In genomic region chr6:24723270-24723669, GRCh38 we compare ENCODE assay signal across 16 cellular contexts. TPM values are rescaled to one million over a fixed set of nuclear protein-coding genes. Genes with fewer than 3 reads are reported as not detected.
DNase-seq lines count a peak whose midpoint lies in the region; ATAC-seq and TF ChIP-seq lines count a peak whose summit lies in the region.
"Had no signal": no experiment of that assay in that cellular context is flagged by ENCODE, and none has a peak within 500 bp of the region (broad histone marks: within the 10 kb centered on the region; RNA-seq: fewer than 3 reads in every experiment).

No MANE protein-coding gene starts in this region.

- TF ChIP-seq POLR2A in gastroesophageal sphincter (IDR thresholded peaks at IDR 0.05) = no peak

- no peak for ATAC-seq in CD4-positive, CD25-positive, alpha-beta regulatory T cell (ENCODE audit: low read depth in 2 of 2)
- no peak for ATAC-seq in CD8-positive, alpha-beta T cell
- no peak for ATAC-seq in T-cell (replicated peaks in 1 of 4)
- no peak for ATAC-seq in natural killer cell treated with Interleukin-12 subunit alpha and Interleukin-12 subunit beta and Interleukin-15 and Interleukin-18, amount 100 ng/mL, for 72 hours
- ATAC-seq in gastroesophageal sphincter = no peak
- ATAC-seq in heart right ventricle = no peak

- peak overlapping the region in 1 of 4 donors; percentile 26 for H3K4me3 Mint-ChIP-seq in CD4-positive, CD25-positive, alpha-beta regulatory T cell
- no peak overlapping the region for H3K4me3 Mint-ChIP-seq in CD8-positive, alpha-beta T cell
- H3K4me3 Mint-ChIP-seq in T-cell = no peak overlapping the region
- H3K4me3 Mint-ChIP-seq in natural killer cell treated with Interleukin-12 subunit alpha and Interleukin-12 subunit beta and Interleukin-15 and Interleukin-18, amount 100 ng/mL, for 72 hours = peak overlapping the region; percentile 42

- no peak for DNase-seq in CD4-positive, CD25-positive, alpha-beta regulatory T cell
- DNase-seq in CD8-positive, alpha-beta T cell = no peak
- DNase-seq in T-cell (no peak), heart right ventricle (no peak), HUDEP-2 (lab: John Stamatoyannopoulos, UW; ENCODE audit: unreplicated experiment in 76 of 76) (no peak)
- DNase-seq in natural killer cell treated with Interleukin-12 subunit alpha and Interleukin-12 subunit beta and Interleukin-15 and Interleukin-18, amount 100 ng/mL, for 72 hours (ENCODE audit: low spot score) = no peak
- DNase-seq: DND-41, GDM1, KG1, NCI-H1092, NCI-H1694 treated with DMSO at 0.1 percent for 48 hours, NCI-H345, NCI-H526 treated with DMSO at 0.1 percent for 48 hours, SIG-M5 had no signal

- H3K27ac Mint-ChIP-seq in CD4-positive, CD25-positive, alpha-beta regulatory T cell = peak overlapping the region in 2 of 3 donors; percentile 65 to 79
- H3K27ac Mint-ChIP-seq in CD8-positive, alpha-beta T cell = peak overlapping the region; percentile 1
- peak overlapping the region; percentile 76 to 98 for H3K27ac Mint-ChIP-seq in T-cell
- H3K27ac Mint-ChIP-seq in natural killer cell treated with Interleukin-12 subunit alpha and Interleukin-12 subunit beta and Interleukin-15 and Interleukin-18, amount 100 ng/mL, for 72 hours = no peak overlapping the region

- peaks cover 11% of the 10 kb centered on the region for H3K27me3 ChIP-seq in CD4-positive, CD25-positive, alpha-beta regulatory T cell (ENCODE audit: control insufficient read depth, insufficient read depth, low read length)
- no peaks in the 10 kb centered on the region for H3K27me3 ChIP-seq in CD8-positive, alpha-beta T cell (ENCODE audit: insufficient read depth, low read length)
- H3K27me3 ChIP-seq in gastroesophageal sphincter (no peaks in the 10 kb centered on the region), heart right ventricle (peaks cover 0 to 6% (median 0%) of the 10 kb centered on the region in 7 donors)
- H3K27me3 ChIP-seq: BLaER1 treated with 17β-estradiol and CSF1 and Interleukin-3, amounts not matched to agents 10 nM and 100 nM had no signal

- intact Hi-C loops in CD8-positive, alpha-beta T cell (cut with DNase I, micrococcal nuclease) = loop anchor here in 1 of 2 experiments (5.0 to 10.0 kb wide), 2 partner anchors 212 to 414 kb away; partner anchors contain the start of gene RIPOR2
- intact Hi-C loops in heart right ventricle (cut with DNase I) = loop anchor here in 4 of 10 donors (5.0 to 10.0 kb wide), 4 partner anchors 49 to 1302 kb away; partner anchors contain the start of gene GMNN (in 3 of the 4)

- TF ChIP-seq EP300 in gastroesophageal sphincter (IDR thresholded peaks at IDR 0.05) = no peak

- H3K9me3 Mint-ChIP-seq in CD4-positive, CD25-positive, alpha-beta regulatory T cell = peaks cover 0 to 2% (median 0%) of the 10 kb centered on the region in 7 donors
- no peaks in the 10 kb centered on the region for H3K9me3 Mint-ChIP-seq in CD8-positive, alpha-beta T cell
- H3K9me3 Mint-ChIP-seq in T-cell = peaks cover 0 to under 1% (median 0%) of the 10 kb centered on the region in 3 donors
- H3K9me3 Mint-ChIP-seq in natural killer cell treated with Interleukin-12 subunit alpha and Interleukin-12 subunit beta and Interleukin-15 and Interleukin-18, amount 100 ng/mL, for 72 hours = no peaks in the 10 kb centered on the region

- H3K4me3 ChIP-seq in CD4-positive, CD25-positive, alpha-beta regulatory T cell (ENCODE audit: low read depth, low read length) = no peak overlapping the region
- H3K4me3 ChIP-seq in CD8-positive, alpha-beta T cell (ENCODE audit: low read depth, low read length) = no peak overlapping the region
- H3K4me3 ChIP-seq in gastroesophageal sphincter (no peak overlapping the region), heart right ventricle (no peak overlapping the region)
- H3K4me3 ChIP-seq: BLaER1 treated with 17β-estradiol and CSF1 and Interleukin-3, amounts not matched to agents 10 nM and 100 nM had no signal

- POLR2A ChIA-PET in CD8-positive, alpha-beta T cell (lab: Charles Lee) = no interaction called here
- POLR2A ChIA-PET in T-cell (lab: Charles Lee) = no interaction called here

- peaks cover 27% of the 10 kb centered on the region for H3K27me3 Mint-ChIP-seq in CD4-positive, CD25-positive, alpha-beta regulatory T cell
- H3K27me3 Mint-ChIP-seq in CD8-positive, alpha-beta T cell (ENCODE audit: low read depth) = peaks cover 5% of the 10 kb centered on the region
- H3K27me3 Mint-ChIP-seq in T-cell = peaks cover under 1 to 9% of the 10 kb centered on the region in 2 donors
- H3K27me3 Mint-ChIP-seq in natural killer cell treated with Interleukin-12 subunit alpha and Interleukin-12 subunit beta and Interleukin-15 and Interleukin-18, amount 100 ng/mL, for 72 hours = peaks cover 4 to 8% of the 10 kb centered on the region in 2 donors

- no peak overlapping the region for H3K27ac ChIP-seq in CD4-positive, CD25-positive, alpha-beta regulatory T cell (ENCODE audit: insufficient read depth, low read length, poor library complexity, severe bottlenecking)
- no peak overlapping the region for H3K27ac ChIP-seq in CD8-positive, alpha-beta T cell (ENCODE audit: low read depth, low read length)
- no peak overlapping the region for H3K27ac ChIP-seq in gastroesophageal sphincter
- H3K27ac ChIP-seq in heart right ventricle = no peak overlapping the region
- H3K27ac ChIP-seq: BLaER1 treated with 17β-estradiol and CSF1 and Interleukin-3, amounts not matched to agents 10 nM and 100 nM had no signal

- H3K4me1 ChIP-seq in CD4-positive, CD25-positive, alpha-beta regulatory T cell (ENCODE audit: control insufficient read depth, insufficient read depth, low read length, poor library complexity, severe bottlenecking) = peaks cover 22% of the 10 kb centered on the region
- peaks cover 13% of the 10 kb centered on the region for H3K4me1 ChIP-seq in CD8-positive, alpha-beta T cell (ENCODE audit: insufficient read depth, low read length)
- H3K4me1 ChIP-seq in gastroesophageal sphincter (peaks cover 0 to 17% (median 4%) of the 10 kb centered on the region in 3 donors), heart right ventricle (peaks cover 0 to 20% (median 10%) of the 10 kb centered on the region in 9 donors)

- TF ChIP-seq CTCF in CD8-positive, alpha-beta T cell (IDR thresholded peaks at IDR 0.05) = no peak
- TF ChIP-seq CTCF in gastroesophageal sphincter (IDR thresholded peaks at IDR 0.05) = no peak
- no peak for TF ChIP-seq CTCF in heart right ventricle (IDR thresholded peaks at IDR 0.05)

- CTCF ChIA-PET in CD8-positive, alpha-beta T cell (lab: Charles Lee) = no interaction called here
- CTCF ChIA-PET in T-cell (lab: Charles Lee) = no interaction called here

- no peaks in the 10 kb centered on the region for H3K36me3 ChIP-seq in CD4-positive, CD25-positive, alpha-beta regulatory T cell (ENCODE audit: control insufficient read depth, insufficient read depth, low read length)
- H3K36me3 ChIP-seq in CD8-positive, alpha-beta T cell (ENCODE audit: insufficient read depth, low read length) = no peaks in the 10 kb centered on the region
- H3K36me3 ChIP-seq in gastroesophageal sphincter (no peaks in the 10 kb centered on the region), heart right ventricle (peaks cover 0 to 6% (median 0%) of the 10 kb centered on the region in 9 donors)

- H3K36me3 Mint-ChIP-seq in CD4-positive, CD25-positive, alpha-beta regulatory T cell = peaks cover 7% of the 10 kb centered on the region
- H3K36me3 Mint-ChIP-seq in CD8-positive, alpha-beta T cell = peaks cover 21% of the 10 kb centered on the region
- H3K36me3 Mint-ChIP-seq in T-cell = peaks cover 8% of the 10 kb centered on the region
- H3K36me3 Mint-ChIP-seq in natural killer cell treated with Interleukin-12 subunit alpha and Interleukin-12 subunit beta and Interleukin-15 and Interleukin-18, amount 100 ng/mL, for 72 hours = peaks cover 19% of the 10 kb centered on the region

- no peaks in the 10 kb centered on the region for H3K9me3 ChIP-seq in CD4-positive, CD25-positive, alpha-beta regulatory T cell (ENCODE audit: control insufficient read depth in 2 of 2, low read length in 2 of 2)
- H3K9me3 ChIP-seq in CD8-positive, alpha-beta T cell (ENCODE audit: low read length) = no peaks in the 10 kb centered on the region
- H3K9me3 ChIP-seq in gastroesophageal sphincter = no peaks in the 10 kb centered on the region
- H3K9me3 ChIP-seq in heart right ventricle = no peaks in the 10 kb centered on the region

- WGBS in gastroesophageal sphincter (ENCODE audit: low coverage in 1 of 2), 2 donors = 90 to 92% methylated on average over 1 to 2 of the region's 3 CpGs
- 94 to 95% methylated on average over 3 of the region's 3 CpGs for WGBS in heart right ventricle, 2 donors

- H3K4me1 Mint-ChIP-seq in CD4-positive, CD25-positive, alpha-beta regulatory T cell = peaks cover 6 to 20% (median 17%) of the 10 kb centered on the region in 4 donors
- peaks cover 18% of the 10 kb centered on the region for H3K4me1 Mint-ChIP-seq in CD8-positive, alpha-beta T cell (ENCODE audit: low read depth)
- peaks cover 12 to 23% (median 13%) of the 10 kb centered on the region in 3 donors for H3K4me1 Mint-ChIP-seq in T-cell
- H3K4me1 Mint-ChIP-seq in natural killer cell treated with Interleukin-12 subunit alpha and Interleukin-12 subunit beta and Interleukin-15 and Interleukin-18, amount 100 ng/mL, for 72 hours (ENCODE audit: low read depth in 2 of 2) = peaks cover 16 to 24% of the 10 kb centered on the region in 2 donors

RNA-seq across cellular contexts. Expression of gene C6orf62, which starts 4.3 kb away (rescaled TPM):
- total RNA-seq in CD4-positive, CD25-positive, alpha-beta regulatory T cell = 124 TPM
- polyA plus RNA-seq in CD4-positive, CD25-positive, alpha-beta regulatory T cell = 100 to 1,000 TPM in 1 of 4 donors, 10 to 100 TPM in 3; 91.7 to 106 (median 98.6) TPM
- 100 to 1,000 TPM; 116 TPM for total RNA-seq in CD8-positive, alpha-beta T cell
- 100 to 1,000 TPM; 114 to 146 (median 135) TPM for total RNA-seq in T-cell
- total RNA-seq in natural killer cell treated with Interleukin-12 subunit alpha and Interleukin-12 subunit beta and Interleukin-15 and Interleukin-18, amount 100 ng/mL, for 72 hours = 100 to 1,000 TPM; 119 to 127 TPM
- total RNA-seq in gastroesophageal sphincter = 10 to 100 TPM; 32.8 to 65.8 (median 45.2) TPM
- total RNA-seq in heart right ventricle = 10 to 100 TPM; 35.3 to 68.3 (median 39.5) TPM
- 10 to 100 TPM; 41.5 to 64.1 TPM for polyA plus RNA-seq in heart right ventricle

RNA-seq across cellular contexts. Expression of gene GMNN, which starts 51.5 kb away (rescaled TPM):
- 28.3 TPM for total RNA-seq in CD4-positive, CD25-positive, alpha-beta regulatory T cell
- polyA plus RNA-seq in CD4-positive, CD25-positive, alpha-beta regulatory T cell = 10 to 100 TPM in 3 of 4 donors, 1 to 10 TPM in 1; 9.1 to 13.6 (median 11.4) TPM
- total RNA-seq in CD8-positive, alpha-beta T cell = 10 to 100 TPM; 14.1 to 14.4 TPM
- total RNA-seq in T-cell (10 to 100 TPM in 2 of 5 donors, 1 to 10 TPM in 3; 5.7 to 12.3 (median 6.1) TPM), gastroesophageal sphincter (1 to 10 TPM; 2.7 to 9.7 (median 4.0) TPM), heart right ventricle (10 to 100 TPM in 1 of 10 donors, 1 to 10 TPM in 9; 3.1 to 10.9 (median 6.8) TPM)
- total RNA-seq in natural killer cell treated with Interleukin-12 subunit alpha and Interleukin-12 subunit beta and Interleukin-15 and Interleukin-18, amount 100 ng/mL, for 72 hours = 10 to 100 TPM; 41.7 to 81.0 TPM
- polyA plus RNA-seq in heart right ventricle = 10 to 100 TPM in 1 of 2 donors, 1 to 10 TPM in 1; 6.4 to 15.6 TPM

RNA-seq across cellular contexts. Expression of gene ACOT13, which starts 56.4 kb away (rescaled TPM):
- 2.9 TPM for total RNA-seq in CD4-positive, CD25-positive, alpha-beta regulatory T cell
- polyA plus RNA-seq in CD4-positive, CD25-positive, alpha-beta regulatory T cell = 10 to 100 TPM; 14.3 to 26.7 (median 17.2) TPM
- 1 to 10 TPM; 1.2 to 2.3 TPM for total RNA-seq in CD8-positive, alpha-beta T cell
- 10 to 100 TPM in 2 of 5 donors, 1 to 10 TPM in 3; 4.2 to 10.9 (median 9.5) TPM for total RNA-seq in T-cell
- 10 to 100 TPM; 10.2 to 20.1 TPM for total RNA-seq in natural killer cell treated with Interleukin-12 subunit alpha and Interleukin-12 subunit beta and Interleukin-15 and Interleukin-18, amount 100 ng/mL, for 72 hours
- total RNA-seq in gastroesophageal sphincter = 1 to 10 TPM; 3.4 to 8.9 (median 6.8) TPM
- total RNA-seq in heart right ventricle = 10 to 100 TPM; 47.3 to 83.8 (median 56.1) TPM
- 100 to 1,000 TPM in 1 of 2 donors, 10 to 100 TPM in 1; 38.2 to 241 TPM for polyA plus RNA-seq in heart right ventricle

RNA-seq across cellular contexts. Expression of gene TDP2, which starts 56.6 kb away (rescaled TPM):
- total RNA-seq in CD4-positive, CD25-positive, alpha-beta regulatory T cell = 43.2 TPM
- 10 to 100 TPM; 55.2 to 68.6 (median 57.1) TPM for polyA plus RNA-seq in CD4-positive, CD25-positive, alpha-beta regulatory T cell
- 10 to 100 TPM; 60.7 to 63.4 TPM for total RNA-seq in CD8-positive, alpha-beta T cell
- 10 to 100 TPM; 45.7 to 56.5 (median 50.8) TPM for total RNA-seq in T-cell
- total RNA-seq in natural killer cell treated with Interleukin-12 subunit alpha and Interleukin-12 subunit beta and Interleukin-15 and Interleukin-18, amount 100 ng/mL, for 72 hours = 10 to 100 TPM; 48.1 to 48.4 TPM
- total RNA-seq in gastroesophageal sphincter = 10 to 100 TPM; 29.2 to 53.1 (median 42.2) TPM
- total RNA-seq in heart right ventricle = 10 to 100 TPM; 20.0 to 30.9 (median 24.3) TPM
- 10 to 100 TPM; 22.6 to 29.8 TPM for polyA plus RNA-seq in heart right ventricle

Comparison
In these comparisons a context has a peak if more than half of its experiments do, and no peak if none do; other contexts are left out.
1. H3K27ac Mint-ChIP-seq: peak in CD4-positive, CD25-positive, alpha-beta regulatory T cell (2 of 3), CD8-positive, alpha-beta T cell (single experiment) and T-cell (2 of 2); none in natural killer cell treated with Interleukin-12 subunit alpha and Interleukin-12 subunit beta and Interleukin-15 and Interleukin-18, amount 100 ng/mL, for 72 hours (0 of 2).